Comparison of ENCODE assay signal across 10 cellular contexts in the genomic region with DNA sequence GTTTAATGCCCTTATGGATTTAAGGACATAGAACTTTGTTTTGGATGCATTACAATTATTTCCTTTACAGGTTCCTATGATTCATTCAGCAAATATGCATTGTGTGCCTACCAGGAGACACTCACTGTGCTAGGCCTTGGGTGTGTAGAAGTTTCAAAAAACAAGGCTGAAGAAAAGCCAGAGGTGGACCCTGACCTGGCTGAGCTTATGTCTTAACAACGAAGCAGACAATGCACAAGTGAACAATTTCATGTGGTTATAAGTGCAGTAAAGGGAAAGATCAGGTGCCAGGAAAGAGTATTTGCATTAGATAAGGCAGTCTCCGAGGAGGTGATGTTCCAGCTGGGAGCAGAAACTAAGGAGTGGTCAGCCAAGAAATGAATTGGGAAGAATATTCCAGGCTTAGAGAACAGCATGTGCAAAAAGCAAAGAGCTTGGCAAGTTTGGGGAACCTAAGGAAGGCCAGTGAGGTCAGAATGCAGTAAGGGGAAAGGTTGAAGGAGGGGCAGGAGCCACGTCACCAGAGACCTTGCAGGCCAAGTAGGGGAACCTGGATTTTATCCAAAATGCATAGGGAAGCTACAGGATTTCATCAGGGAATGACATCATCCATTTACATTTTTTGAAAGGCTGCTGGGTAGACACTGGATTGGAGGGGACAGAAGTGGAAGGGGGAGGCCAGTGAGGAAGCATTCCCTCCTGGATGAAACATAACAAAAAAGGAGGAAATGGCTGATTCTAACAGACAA.
DNase-seq lines count a peak whose midpoint lies in the region; ATAC-seq and TF ChIP-seq lines count a peak whose summit lies in the region.
"Had no signal": no experiment of that assay in that cellular context is flagged by ENCODE, and none has a peak within 500 bp of the region (broad histone marks: within the 10 kb centered on the region; RNA-seq: fewer than 3 reads in every experiment).

No MANE protein-coding gene starts in this region.

- peak overlapping the region; percentile 61 for H3K27ac ChIP-seq in SJSA1

- H3K27me3 ChIP-seq in SJSA1 (replicated peaks) = no peaks in the 10 kb centered on the region

- H3K27me3 Mint-ChIP-seq in neural crest cell (ENCODE audit: low read depth) (no peaks in the 10 kb centered on the region), glutamatergic neuron (ENCODE audit: unreplicated experiment) (peaks cover 3% of the 10 kb centered on the region)

- H3K9me3 Mint-ChIP-seq in neural crest cell = peaks cover 3% of the 10 kb centered on the region
- H3K9me3 Mint-ChIP-seq in glutamatergic neuron (ENCODE audit: unreplicated experiment) = no peaks in the 10 kb centered on the region
- H3K9me3 Mint-ChIP-seq in stimulated activated effector memory CD8-positive, alpha-beta T cell treated with anti-CD3 and anti-CD28 coated beads, Interleukin-12 subunit alpha, Interleukin-12 subunit beta, amount 100 ng/mL, for 72 hours = no peaks in the 10 kb centered on the region
- H3K9me3 Mint-ChIP-seq: activated T-helper 2 cell treated with anti-CD3 and anti-CD28 coated beads, Interferon-gamma antibody, Interleukin-2, Interleukin-4, amounts not matched to agents 10 μg/mL and 5 μg/mL and 100 μg/mL, durations not matched to agents 14 hours and 24 hours and 36 hours; IgD-negative memory B cell had no signal

- H3K36me3 Mint-ChIP-seq in neural crest cell (ENCODE audit: low read depth) (peaks cover 14% of the 10 kb centered on the region), glutamatergic neuron (ENCODE audit: unreplicated experiment) (no peaks in the 10 kb centered on the region)
- H3K36me3 Mint-ChIP-seq in stimulated activated effector memory CD8-positive, alpha-beta T cell treated with anti-CD3 and anti-CD28 coated beads, Interleukin-12 subunit alpha, Interleukin-12 subunit beta, amount 100 ng/mL, for 72 hours = no peaks in the 10 kb centered on the region
- H3K36me3 Mint-ChIP-seq: IgD-negative memory B cell had no signal

- H3K27ac Mint-ChIP-seq in neural crest cell (ENCODE audit: unreplicated experiment) (peak overlapping the region; percentile 21), glutamatergic neuron (ENCODE audit: unreplicated experiment) (no peak overlapping the region)
- no peak overlapping the region for H3K27ac Mint-ChIP-seq in stimulated activated effector memory CD8-positive, alpha-beta T cell treated with anti-CD3 and anti-CD28 coated beads, Interleukin-12 subunit alpha, Interleukin-12 subunit beta, amount 100 ng/mL, for 72 hours
- H3K27ac Mint-ChIP-seq: activated T-helper 2 cell treated with anti-CD3 and anti-CD28 coated beads, Interferon-gamma antibody, Interleukin-2, Interleukin-4, amounts not matched to agents 10 μg/mL and 5 μg/mL and 100 μg/mL, durations not matched to agents 14 hours and 24 hours and 36 hours; IgD-negative memory B cell had no signal

- H3K4me3 Mint-ChIP-seq in neural crest cell (no peak overlapping the region), glutamatergic neuron (ENCODE audit: unreplicated experiment) (no peak overlapping the region)
- H3K4me3 Mint-ChIP-seq in stimulated activated effector memory CD8-positive, alpha-beta T cell treated with anti-CD3 and anti-CD28 coated beads, Interleukin-12 subunit alpha, Interleukin-12 subunit beta, amount 100 ng/mL, for 72 hours = no peak overlapping the region
- H3K4me3 Mint-ChIP-seq: IgD-negative memory B cell had no signal

- H3K9me3 ChIP-seq in SJSA1 (replicated peaks) = no peaks in the 10 kb centered on the region

- H3K4me1 Mint-ChIP-seq in neural crest cell = peaks cover 69% of the 10 kb centered on the region
- H3K4me1 Mint-ChIP-seq in glutamatergic neuron (ENCODE audit: low read depth, unreplicated experiment) = peaks cover 15% of the 10 kb centered on the region
- no peaks in the 10 kb centered on the region for H3K4me1 Mint-ChIP-seq in stimulated activated effector memory CD8-positive, alpha-beta T cell treated with anti-CD3 and anti-CD28 coated beads, Interleukin-12 subunit alpha, Interleukin-12 subunit beta, amount 100 ng/mL, for 72 hours
- H3K4me1 Mint-ChIP-seq: IgD-negative memory B cell had no signal

- H3K36me3 ChIP-seq in SJSA1 = no peaks in the 10 kb centered on the region

- DNase-seq in ELF-1 (ENCODE audit: low read depth, low spot score) (peak; percentile 16), SJSA1 (ENCODE audit: low read depth in 1 of 2, low spot score in 2 of 2) (peak; percentile 48 to 59), fibroblast of villous mesenchyme (ENCODE audit: low read depth) (peak; percentile 65), neural crest cell (ENCODE audit: low read depth, low spot score) (no peak), glutamatergic neuron (no peak)
- DNase-seq in stimulated activated effector memory CD8-positive, alpha-beta T cell treated with anti-CD3 and anti-CD28 coated beads, Interleukin-12 subunit alpha, Interleukin-12 subunit beta, amount 100 ng/mL, for 72 hours (ENCODE audit: low spot score in 2 of 2) = no peak

- no peak for ATAC-seq in stimulated activated effector memory CD8-positive, alpha-beta T cell treated with anti-CD3 and anti-CD28 coated beads, Interleukin-12 subunit alpha, Interleukin-12 subunit beta, amount 100 ng/mL, for 72 hours
- ATAC-seq in HG03354 (IDR thresholded peaks at IDR 0.05; ENCODE audit: poor library complexity, severe bottlenecking, unreplicated experiment) = no peak
- ATAC-seq in GM18861 (IDR thresholded peaks at IDR 0.05; ENCODE audit: unreplicated experiment) = no peak

- H3K4me3 ChIP-seq in SJSA1 (no peak overlapping the region), fibroblast of villous mesenchyme (ENCODE audit: low read depth, low read length) (no peak overlapping the region)

- no peak for TF ChIP-seq CTCF in fibroblast of villous mesenchyme (IDR thresholded peaks at IDR 0.05; ENCODE audit: insufficient read depth, low read depth, low read length)
- TF ChIP-seq CTCF in neural crest cell (conservative IDR thresholded peaks at IDR 0.05) = no peak
- TF ChIP-seq CTCF in glutamatergic neuron (IDR thresholded peaks at IDR 0.05; ENCODE audit: partially characterized antibody, unreplicated experiment) = no peak

- peaks cover 51% of the 10 kb centered on the region for H3K4me1 ChIP-seq in SJSA1 (replicated peaks)

Comparison
In these comparisons a context has a peak if more than half of its experiments do, and no peak if none do; other contexts are left out.
1. DNase-seq: peak in ELF-1 (single experiment), SJSA1 (2 of 2) and fibroblast of villous mesenchyme (single experiment); none in neural crest cell (single experiment), glutamatergic neuron (single experiment) and stimulated activated effector memory CD8-positive, alpha-beta T cell treated with anti-CD3 and anti-CD28 coated beads, Interleukin-12 subunit alpha, Interleukin-12 subunit beta, amount 100 ng/mL, for 72 hours (0 of 2).